ENCODE assay signal across 1 cellular context in genomic region chr17:8015957-8016631, GRCh38.
TF ChIP-seq lines count a peak whose summit lies in the region.

No MANE protein-coding gene starts in this region.

TF ChIP-seq in HEK293, 187 proteins besides CTCF, POLR2A, EP300 and RAD21 (continued from another document):
- TF ChIP-seq KLF17 (tag by site-specific recombination; IDR thresholded peaks at IDR 0.05): peak; percentile 78
- TF ChIP-seq KLF9 (tag by site-specific recombination; IDR thresholded peaks at IDR 0.05; ENCODE audit: low read depth): peak; percentile 59; the same call in 1 of the 2 replicates
- TF ChIP-seq EGR2 (tag by site-specific recombination; IDR thresholded peaks at IDR 0.05; ENCODE audit: low read depth): peak; percentile 77
- no peak for TF ChIP-seq TRIM28 (IDR thresholded peaks at IDR 0.05; ENCODE audit: borderline replicate concordance, low read length)
- peak; percentile 94 for TF ChIP-seq ZFHX2 (tag by site-specific recombination; conservative IDR thresholded peaks at IDR 0.05)
- no peak for TF ChIP-seq ZNF544 (tag by site-specific recombination; IDR thresholded peaks at IDR 0.05)
- TF ChIP-seq KLF1 (tag by site-specific recombination; IDR thresholded peaks at IDR 0.05): peak; percentile 88
- TF ChIP-seq ZBTB20 (tag by site-specific recombination; IDR thresholded peaks at IDR 0.05): peak; percentile 56
- TF ChIP-seq ZNF76 (tag by site-specific recombination; IDR thresholded peaks at IDR 0.05; ENCODE audit: borderline replicate concordance, low read depth): 0 out of 2 replicates have a peak, but pooled peaks have one; percentile 8
- peak; percentile 81 for TF ChIP-seq GLIS2 (tag by site-specific recombination; IDR thresholded peaks at IDR 0.05)
